In genomic region chr10:113983552-113983951, GRCh38 we compare ENCODE assay signal across 1 cellular context.
TF ChIP-seq lines count a peak whose summit lies in the region.

No MANE protein-coding gene starts in this region.

TF ChIP-seq in HCT116, 20 proteins besides CTCF, POLR2A, EP300 and RAD21 (continued from another document):
- TF ChIP-seq REST (IDR thresholded peaks at IDR 0.05; ENCODE audit: low read depth) (no peak), SIN3A (IDR thresholded peaks at IDR 0.05; ENCODE audit: low read depth) (no peak), YY1 (IDR thresholded peaks at IDR 0.05; ENCODE audit: extremely low read depth, insufficient replicate concordance, low read depth, low read length) (no peak), MAX (IDR thresholded peaks at IDR 0.05) (no peak), EZH2phosphoT487 (IDR thresholded peaks at IDR 0.05; ENCODE audit: borderline replicate concordance) (no peak)
